ENCODE assay signal across 1 cellular context in genomic region chr5:132227485-132228240, GRCh38.
TF ChIP-seq lines count a peak whose summit lies in the region.

Gene P4HA2 (minus strand): TSS chr5:132227853. CDS start chr5:132218626, 9,227 bp downstream.

TF ChIP-seq in HepG2, 621 proteins besides CTCF, POLR2A, EP300 and RAD21 (continued from another document and continues in another):
- TF ChIP-seq JUNB (CRISPR knock-in tag; IDR thresholded peaks at IDR 0.05; ENCODE audit: borderline replicate concordance) (no peak), FOXP4 (CRISPR knock-in tag; IDR thresholded peaks at IDR 0.05) (peak; percentile 8; the same call in 1 of the 2 replicates), SIX4 (CRISPR knock-in tag; IDR thresholded peaks at IDR 0.05) (no peak), ZSCAN20 (CRISPR knock-in tag; IDR thresholded peaks at IDR 0.05; ENCODE audit: borderline replicate concordance) (peak; percentile 29; the same call in 1 of the 2 replicates), KMT2A (CRISPR knock-in tag; IDR thresholded peaks at IDR 0.05) (peak; percentile 40), PBX2 (CRISPR knock-in tag; IDR thresholded peaks at IDR 0.05) (no peak), BCLAF1 (IDR thresholded peaks at IDR 0.05) (no peak), ZC3H4 (CRISPR knock-in tag; IDR thresholded peaks at IDR 0.05; ENCODE audit: borderline replicate concordance) (no peak), ZNF639 (CRISPR knock-in tag; conservative IDR thresholded peaks at IDR 0.05) (0 out of 2 replicates have a peak, but pooled peaks have one; percentile 23), NFE2L2 (IDR thresholded peaks at IDR 0.05; ENCODE audit: low read length) (no peak), SMYD3 (CRISPR knock-in tag; IDR thresholded peaks at IDR 0.05) (no peak; the same call in 1 of the 2 replicates), MED1 (CRISPR knock-in tag; IDR thresholded peaks at IDR 0.05) (peak; percentile 22; the same call in 1 of the 2 replicates), ZNF75D (CRISPR knock-in tag; IDR thresholded peaks at IDR 0.05; ENCODE audit: borderline replicate concordance) (no peak), SNAPC2 (CRISPR knock-in tag; IDR thresholded peaks at IDR 0.05) (peak; percentile 84), MED8 (CRISPR knock-in tag; IDR thresholded peaks at IDR 0.05; ENCODE audit: insufficient replicate concordance) (no peak), MED13 (CRISPR knock-in tag; IDR thresholded peaks at IDR 0.05) (no peak), ZNF225 (CRISPR knock-in tag; IDR thresholded peaks at IDR 0.05) (no peak), ZNF205 (CRISPR knock-in tag; IDR thresholded peaks at IDR 0.05) (peak; percentile 46; the same call in 1 of the 2 replicates), MYNN (CRISPR knock-in tag; IDR thresholded peaks at IDR 0.05; ENCODE audit: low read depth) (no peak)
- TF ChIP-seq, protein P1, sequence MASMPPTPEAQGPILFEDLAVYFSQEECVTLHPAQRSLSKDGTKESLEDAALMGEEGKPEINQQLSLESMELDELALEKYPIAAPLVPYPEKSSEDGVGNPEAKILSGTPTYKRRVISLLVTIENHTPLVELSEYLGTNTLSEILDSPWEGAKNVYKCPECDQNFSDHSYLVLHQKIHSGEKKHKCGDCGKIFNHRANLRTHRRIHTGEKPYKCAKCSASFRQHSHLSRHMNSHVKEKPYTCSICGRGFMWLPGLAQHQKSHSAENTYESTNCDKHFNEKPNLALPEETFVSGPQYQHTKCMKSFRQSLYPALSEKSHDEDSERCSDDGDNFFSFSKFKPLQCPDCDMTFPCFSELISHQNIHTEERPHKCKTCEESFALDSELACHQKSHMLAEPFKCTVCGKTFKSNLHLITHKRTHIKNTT (CRISPR knock-in tag; IDR thresholded peaks at IDR 0.05): no peak; the same call in 1 of the 2 replicates
- TF ChIP-seq, protein P2, sequence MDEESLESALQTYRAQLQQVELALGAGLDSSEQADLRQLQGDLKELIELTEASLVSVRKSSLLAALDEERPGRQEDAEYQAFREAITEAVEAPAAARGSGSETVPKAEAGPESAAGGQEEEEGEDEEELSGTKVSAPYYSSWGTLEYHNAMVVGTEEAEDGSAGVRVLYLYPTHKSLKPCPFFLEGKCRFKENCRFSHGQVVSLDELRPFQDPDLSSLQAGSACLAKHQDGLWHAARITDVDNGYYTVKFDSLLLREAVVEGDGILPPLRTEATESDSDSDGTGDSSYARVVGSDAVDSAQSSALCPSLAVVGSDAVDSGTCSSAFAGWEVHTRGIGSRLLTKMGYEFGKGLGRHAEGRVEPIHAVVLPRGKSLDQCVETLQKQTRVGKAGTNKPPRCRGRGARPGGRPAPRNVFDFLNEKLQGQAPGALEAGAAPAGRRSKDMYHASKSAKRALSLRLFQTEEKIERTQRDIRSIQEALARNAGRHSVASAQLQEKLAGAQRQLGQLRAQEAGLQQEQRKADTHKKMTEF (CRISPR knock-in tag; IDR thresholded peaks at IDR 0.05): peak; percentile 44; the same call in 1 of the 2 replicates
- TF ChIP-seq, protein P3, sequence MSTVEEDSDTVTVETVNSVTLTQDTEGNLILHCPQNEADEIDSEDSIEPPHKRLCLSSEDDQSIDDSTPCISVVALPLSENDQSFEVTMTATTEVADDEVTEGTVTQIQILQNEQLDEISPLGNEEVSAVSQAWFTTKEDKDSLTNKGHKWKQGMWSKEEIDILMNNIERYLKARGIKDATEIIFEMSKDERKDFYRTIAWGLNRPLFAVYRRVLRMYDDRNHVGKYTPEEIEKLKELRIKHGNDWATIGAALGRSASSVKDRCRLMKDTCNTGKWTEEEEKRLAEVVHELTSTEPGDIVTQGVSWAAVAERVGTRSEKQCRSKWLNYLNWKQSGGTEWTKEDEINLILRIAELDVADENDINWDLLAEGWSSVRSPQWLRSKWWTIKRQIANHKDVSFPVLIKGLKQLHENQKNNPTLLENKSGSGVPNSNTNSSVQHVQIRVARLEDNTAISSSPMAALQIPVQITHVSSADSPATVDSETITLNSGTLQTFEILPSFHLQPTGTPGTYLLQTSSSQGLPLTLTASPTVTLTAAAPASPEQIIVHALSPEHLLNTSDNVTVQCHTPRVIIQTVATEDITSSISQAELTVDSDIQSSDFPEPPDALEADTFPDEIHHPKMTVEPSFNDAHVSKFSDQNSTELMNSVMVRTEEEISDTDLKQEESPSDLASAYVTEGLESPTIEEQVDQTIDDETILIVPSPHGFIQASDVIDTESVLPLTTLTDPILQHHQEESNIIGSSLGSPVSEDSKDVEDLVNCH (CRISPR knock-in tag; IDR thresholded peaks at IDR 0.05): no peak
- TF ChIP-seq, protein P4, sequence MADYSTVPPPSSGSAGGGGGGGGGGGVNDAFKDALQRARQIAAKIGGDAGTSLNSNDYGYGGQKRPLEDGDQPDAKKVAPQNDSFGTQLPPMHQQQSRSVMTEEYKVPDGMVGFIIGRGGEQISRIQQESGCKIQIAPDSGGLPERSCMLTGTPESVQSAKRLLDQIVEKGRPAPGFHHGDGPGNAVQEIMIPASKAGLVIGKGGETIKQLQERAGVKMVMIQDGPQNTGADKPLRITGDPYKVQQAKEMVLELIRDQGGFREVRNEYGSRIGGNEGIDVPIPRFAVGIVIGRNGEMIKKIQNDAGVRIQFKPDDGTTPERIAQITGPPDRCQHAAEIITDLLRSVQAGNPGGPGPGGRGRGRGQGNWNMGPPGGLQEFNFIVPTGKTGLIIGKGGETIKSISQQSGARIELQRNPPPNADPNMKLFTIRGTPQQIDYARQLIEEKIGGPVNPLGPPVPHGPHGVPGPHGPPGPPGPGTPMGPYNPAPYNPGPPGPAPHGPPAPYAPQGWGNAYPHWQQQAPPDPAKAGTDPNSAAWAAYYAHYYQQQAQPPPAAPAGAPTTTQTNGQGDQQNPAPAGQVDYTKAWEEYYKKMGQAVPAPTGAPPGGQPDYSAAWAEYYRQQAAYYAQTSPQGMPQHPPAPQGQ (CRISPR knock-in tag; IDR thresholded peaks at IDR 0.05; ENCODE audit: borderline replicate concordance): no peak
- TF ChIP-seq, protein P5, sequence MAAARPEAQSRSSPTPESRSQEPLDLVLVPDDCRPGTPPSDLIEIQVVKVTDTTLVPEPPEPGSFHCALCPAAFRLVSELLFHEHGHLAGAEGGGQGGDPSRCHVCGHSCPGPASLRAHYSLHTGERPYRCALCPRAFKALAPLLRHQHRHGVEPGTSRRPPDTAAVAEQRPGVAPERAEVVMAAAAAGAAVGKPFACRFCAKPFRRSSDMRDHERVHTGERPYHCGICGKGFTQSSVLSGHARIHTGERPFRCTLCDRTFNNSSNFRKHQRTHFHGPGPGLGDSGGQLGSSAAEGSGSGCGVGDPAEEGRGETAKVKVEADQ (CRISPR knock-in tag; IDR thresholded peaks at IDR 0.05; ENCODE audit: borderline replicate concordance): peak; percentile 92
- TF ChIP-seq, protein P6, sequence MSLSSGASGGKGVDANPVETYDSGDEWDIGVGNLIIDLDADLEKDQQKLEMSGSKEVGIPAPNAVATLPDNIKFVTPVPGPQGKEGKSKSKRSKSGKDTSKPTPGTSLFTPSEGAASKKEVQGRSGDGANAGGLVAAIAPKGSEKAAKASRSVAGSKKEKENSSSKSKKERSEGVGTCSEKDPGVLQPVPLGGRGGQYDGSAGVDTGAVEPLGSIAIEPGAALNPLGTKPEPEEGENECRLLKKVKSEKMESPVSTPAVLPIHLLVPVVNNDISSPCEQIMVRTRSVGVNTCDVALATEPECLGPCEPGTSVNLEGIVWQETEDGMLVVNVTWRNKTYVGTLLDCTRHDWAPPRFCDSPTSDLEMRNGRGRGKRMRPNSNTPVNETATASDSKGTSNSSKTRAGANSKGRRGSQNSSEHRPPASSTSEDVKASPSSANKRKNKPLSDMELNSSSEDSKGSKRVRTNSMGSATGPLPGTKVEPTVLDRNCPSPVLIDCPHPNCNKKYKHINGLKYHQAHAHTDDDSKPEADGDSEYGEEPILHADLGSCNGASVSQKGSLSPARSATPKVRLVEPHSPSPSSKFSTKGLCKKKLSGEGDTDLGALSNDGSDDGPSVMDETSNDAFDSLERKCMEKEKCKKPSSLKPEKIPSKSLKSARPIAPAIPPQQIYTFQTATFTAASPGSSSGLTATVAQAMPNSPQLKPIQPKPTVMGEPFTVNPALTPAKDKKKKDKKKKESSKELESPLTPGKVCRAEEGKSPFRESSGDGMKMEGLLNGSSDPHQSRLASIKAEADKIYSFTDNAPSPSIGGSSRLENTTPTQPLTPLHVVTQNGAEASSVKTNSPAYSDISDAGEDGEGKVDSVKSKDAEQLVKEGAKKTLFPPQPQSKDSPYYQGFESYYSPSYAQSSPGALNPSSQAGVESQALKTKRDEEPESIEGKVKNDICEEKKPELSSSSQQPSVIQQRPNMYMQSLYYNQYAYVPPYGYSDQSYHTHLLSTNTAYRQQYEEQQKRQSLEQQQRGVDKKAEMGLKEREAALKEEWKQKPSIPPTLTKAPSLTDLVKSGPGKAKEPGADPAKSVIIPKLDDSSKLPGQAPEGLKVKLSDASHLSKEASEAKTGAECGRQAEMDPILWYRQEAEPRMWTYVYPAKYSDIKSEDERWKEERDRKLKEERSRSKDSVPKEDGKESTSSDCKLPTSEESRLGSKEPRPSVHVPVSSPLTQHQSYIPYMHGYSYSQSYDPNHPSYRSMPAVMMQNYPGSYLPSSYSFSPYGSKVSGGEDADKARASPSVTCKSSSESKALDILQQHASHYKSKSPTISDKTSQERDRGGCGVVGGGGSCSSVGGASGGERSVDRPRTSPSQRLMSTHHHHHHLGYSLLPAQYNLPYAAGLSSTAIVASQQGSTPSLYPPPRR (CRISPR knock-in tag; IDR thresholded peaks at IDR 0.05; ENCODE audit: borderline replicate concordance): no peak; the same call in 1 of the 2 replicates
- TF ChIP-seq, protein P7, sequence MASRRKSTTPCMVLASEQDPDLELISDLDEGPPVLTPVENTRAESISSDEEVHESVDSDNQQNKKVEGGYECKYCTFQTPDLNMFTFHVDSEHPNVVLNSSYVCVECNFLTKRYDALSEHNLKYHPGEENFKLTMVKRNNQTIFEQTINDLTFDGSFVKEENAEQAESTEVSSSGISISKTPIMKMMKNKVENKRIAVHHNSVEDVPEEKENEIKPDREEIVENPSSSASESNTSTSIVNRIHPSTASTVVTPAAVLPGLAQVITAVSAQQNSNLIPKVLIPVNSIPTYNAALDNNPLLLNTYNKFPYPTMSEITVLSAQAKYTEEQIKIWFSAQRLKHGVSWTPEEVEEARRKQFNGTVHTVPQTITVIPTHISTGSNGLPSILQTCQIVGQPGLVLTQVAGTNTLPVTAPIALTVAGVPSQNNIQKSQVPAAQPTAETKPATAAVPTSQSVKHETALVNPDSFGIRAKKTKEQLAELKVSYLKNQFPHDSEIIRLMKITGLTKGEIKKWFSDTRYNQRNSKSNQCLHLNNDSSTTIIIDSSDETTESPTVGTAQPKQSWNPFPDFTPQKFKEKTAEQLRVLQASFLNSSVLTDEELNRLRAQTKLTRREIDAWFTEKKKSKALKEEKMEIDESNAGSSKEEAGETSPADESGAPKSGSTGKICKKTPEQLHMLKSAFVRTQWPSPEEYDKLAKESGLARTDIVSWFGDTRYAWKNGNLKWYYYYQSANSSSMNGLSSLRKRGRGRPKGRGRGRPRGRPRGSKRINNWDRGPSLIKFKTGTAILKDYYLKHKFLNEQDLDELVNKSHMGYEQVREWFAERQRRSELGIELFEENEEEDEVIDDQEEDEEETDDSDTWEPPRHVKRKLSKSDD (CRISPR knock-in tag; IDR thresholded peaks at IDR 0.05; ENCODE audit: low read depth): no peak; the same call in 1 of the 2 replicates
- TF ChIP-seq, protein P8, sequence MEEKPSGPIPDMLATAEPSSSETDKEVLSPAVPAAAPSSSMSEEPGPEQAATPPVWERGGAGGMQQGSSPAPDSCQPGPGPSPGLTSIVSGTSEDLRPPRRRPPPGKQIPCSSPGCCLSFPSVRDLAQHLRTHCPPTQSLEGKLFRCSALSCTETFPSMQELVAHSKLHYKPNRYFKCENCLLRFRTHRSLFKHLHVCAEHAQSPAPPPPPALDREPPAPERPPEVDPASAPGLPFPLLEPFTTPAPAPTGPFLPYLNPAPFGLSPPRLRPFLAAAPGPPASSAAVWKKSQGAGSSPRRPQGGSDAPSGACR (CRISPR knock-in tag; IDR thresholded peaks at IDR 0.05): no peak
